32 cellular contexts compared by ENCODE assay signal in the genomic region with DNA sequence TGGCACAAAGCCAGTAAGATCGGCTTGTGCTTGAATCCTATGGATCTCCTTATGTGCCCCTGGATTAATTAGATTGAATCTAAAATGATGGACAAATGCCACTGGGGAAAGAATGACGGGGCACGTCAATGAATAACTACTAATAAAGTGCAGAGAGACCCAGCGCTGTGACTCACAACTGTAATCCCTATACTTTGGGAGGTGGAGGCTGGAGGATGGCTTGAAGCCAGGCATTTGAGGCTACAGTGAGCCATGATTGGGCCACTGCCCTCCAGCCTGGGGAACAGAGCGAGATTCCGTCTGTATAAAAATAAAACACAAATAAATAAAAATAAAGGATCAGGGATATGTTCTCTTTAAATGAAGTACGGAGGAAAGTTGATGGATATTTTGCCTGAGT.
"Had no signal": no experiment of that assay in that cellular context is flagged by ENCODE, and none has a peak within 500 bp of the region (broad histone marks: within the 10 kb centered on the region; RNA-seq: fewer than 3 reads in every experiment).

No MANE protein-coding gene starts in this region.

- H3K36me3 ChIP-seq: cardiac muscle cell, Peyer's patch had no signal

- H3K4me1 ChIP-seq: Peyer's patch had no signal

- H3K27me3 ChIP-seq: cardiac muscle cell, Peyer's patch had no signal

- H3K9me3 ChIP-seq: Peyer's patch had no signal

- DNase-seq: activated CD4-positive, alpha-beta T cell treated with anti-CD3 and anti-CD28 coated beads, Interleukin-2, amount 10 ng/mL, durations not matched to agents 24 days and 14 days; activated CD4-positive, alpha-beta T cell treated with anti-CD3 and anti-CD28 coated beads, Interleukin-2, amount 50 U/mL, for 4 hours; activated CD8-positive, alpha-beta T cell treated with anti-CD3 and anti-CD28 coated beads for 36 hours; activated effector memory CD4-positive, alpha-beta T cell treated with anti-CD3 and anti-CD28 coated beads, Interleukin-2, amount 50 U/mL, for 16 hours; activated naive CD4-positive, alpha-beta T cell; activated naive CD4-positive, alpha-beta T cell treated with anti-CD3 and anti-CD28 coated beads, Interleukin-2, amount 50 U/mL, for 16 hours; activated naive CD8-positive, alpha-beta T cell treated with anti-CD3 and anti-CD28 coated beads for 36 hours; activated T-cell treated with anti-CD3 and anti-CD28 coated beads, Interleukin-2, amount 50 U/mL, for 1 hour; activated T-cell treated with anti-CD3 and anti-CD28 coated beads, Interleukin-2, amount 50 U/mL, for 72 hours; amniotic stem cell; aorta; NCI-H1048; NCI-H1105 treated with DMSO at 0.1 percent for 48 hours; NCI-H1436; NCI-H1694; NCI-H1930; NCI-H2081 treated with DMSO at 0.1 percent for 48 hours; NCI-H226; NCI-H446 treated with DMSO at 0.1 percent for 48 hours; NCI-H524; NCI-H69; NK-92 treated with Interleukin-12 subunit alpha and Interleukin-12 subunit beta, amount 100 ng/mL, for 24 hours; PC-3; Peyer's patch; Right ventricle myocardium superior; SW 1271; T-helper 1 cell; T-helper 2 cell; T-helper 9 cell had no signal

- H3K4me3 ChIP-seq: cardiac muscle cell, Peyer's patch had no signal

- H3K27ac ChIP-seq: cardiac muscle cell, KMS-11, Peyer's patch had no signal

- ATAC-seq: activated CD8-positive, alpha-beta T cell treated with anti-CD3 and anti-CD28 coated beads for 36 hours; activated T-cell treated with anti-CD3 and anti-CD28 coated beads, Interleukin-2, amount 50 U/mL, for 72 hours; activated T-helper 17 cell treated with anti-CD3 and anti-CD28 coated beads, Interleukin-2, amount 50 U/mL, for 72 hours; PC-3 had no signal
